23 cellular contexts compared by ENCODE assay signal in the genomic region with DNA sequence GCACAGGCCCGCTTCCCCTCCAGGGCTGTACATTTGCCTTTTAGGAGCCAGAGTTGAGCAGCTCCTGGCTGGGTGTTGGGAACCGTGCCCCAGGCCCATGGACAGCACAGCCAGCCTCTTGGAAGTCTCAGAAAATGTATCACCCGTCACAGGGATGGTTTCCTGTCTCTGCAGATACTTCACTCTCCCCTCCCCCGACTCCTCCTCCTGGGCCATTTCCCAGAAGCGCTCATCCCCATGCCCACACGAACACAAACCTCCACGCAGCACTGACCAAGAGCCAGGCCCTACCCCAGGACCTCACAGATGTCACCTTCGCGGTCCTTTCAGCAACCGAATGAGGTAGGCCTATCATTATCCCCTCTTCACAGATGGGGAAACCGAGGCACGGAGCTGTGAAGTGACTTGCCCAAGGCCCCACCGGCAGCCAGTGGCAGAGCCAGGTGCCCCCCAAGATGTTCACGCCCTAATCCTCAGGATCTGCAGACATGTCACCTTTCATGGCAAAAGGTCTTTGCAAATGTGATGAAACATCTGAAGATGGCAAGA.
"Had no signal": no experiment of that assay in that cellular context is flagged by ENCODE, and none has a peak within 500 bp of the region (broad histone marks: within the 10 kb centered on the region; RNA-seq: fewer than 3 reads in every experiment).

No MANE protein-coding gene starts in this region.

- H3K36me3 Mint-ChIP-seq: activated CD4-positive, alpha-beta memory T cell treated with anti-CD3 and anti-CD28 coated beads for 36 hours; naive thymus-derived CD8-positive, alpha-beta T cell had no signal

- H3K4me3 ChIP-seq: smooth muscle cell, tibial nerve had no signal

- H3K27ac ChIP-seq: brain microvascular endothelial cell had no signal

- H3K27ac Mint-ChIP-seq: activated CD4-positive, alpha-beta memory T cell treated with anti-CD3 and anti-CD28 coated beads for 36 hours; activated CD4-positive, alpha-beta T cell treated with anti-CD3 and anti-CD28 coated beads, Interleukin-2, amount 10 ng/mL, durations not matched to agents 24 days and 14 days; activated T-helper 1 cell treated with anti-CD3 and anti-CD28 coated beads, Interleukin-12 subunit alpha, Interleukin-12 subunit beta, Interleukin-2, Interleukin-4 antibody, amounts not matched to agents 30 ng/mL and 10 ng/mL and 1 ng/mL, durations not matched to agents 14 hours and 24 hours and 36 hours; endodermal cell; progenitor cell of endocrine pancreas had no signal

- H3K9me3 Mint-ChIP-seq: activated CD4-positive, alpha-beta memory T cell treated with anti-CD3 and anti-CD28 coated beads for 36 hours; activated CD4-positive, alpha-beta T cell treated with anti-CD3 and anti-CD28 coated beads, Interleukin-2, amount 10 ng/mL, durations not matched to agents 24 days and 14 days; activated T-helper 1 cell treated with anti-CD3 and anti-CD28 coated beads, Interleukin-12 subunit alpha, Interleukin-12 subunit beta, Interleukin-2, Interleukin-4 antibody, amounts not matched to agents 30 ng/mL and 10 ng/mL and 1 ng/mL, durations not matched to agents 14 hours and 24 hours and 36 hours; dendritic cell treated with granulocyte-macrophage colony-stimulating factor and Interleukin-4, amounts not matched to agents 40 ng/mL and 50 ng/mL, for 4 days; endodermal cell; naive thymus-derived CD8-positive, alpha-beta T cell had no signal

- H3K9me3 ChIP-seq: tibial nerve had no signal

- DNase-seq: activated CD4-positive, alpha-beta memory T cell treated with anti-CD3 and anti-CD28 coated beads for 36 hours; activated CD4-positive, alpha-beta T cell treated with anti-CD3 and anti-CD28 coated beads, Interleukin-2, amount 10 ng/mL, durations not matched to agents 24 days and 14 days; activated CD4-positive, CD25-positive, alpha-beta regulatory T cell treated with anti-CD3 and anti-CD28 coated beads, Interleukin-2, amount 50 U/mL, for 72 hours; activated CD8-positive, alpha-beta memory T cell treated with anti-CD3 and anti-CD28 coated beads, Interleukin-2, amount 50 U/mL, for 4 hours; activated gamma-delta T cell treated with Interleukin-2 at 50 U/mL for 16 hours; activated naive CD4-positive, alpha-beta T cell treated with anti-CD3 and anti-CD28 coated beads, Interleukin-2, amount 50 U/mL, for 16 hours; activated T-cell treated with anti-CD3 and anti-CD28 coated beads, Interleukin-2, amount 50 U/mL, for 1 hour; amniotic stem cell; brain microvascular endothelial cell; central memory CD4-positive, alpha-beta T cell; endodermal cell; foreskin fibroblast; mammary epithelial cell; stimulated activated CD4-positive, alpha-beta T cell treated with anti-CD3 and anti-CD28 coated beads, Interleukin-15, amount 100 ng/mL, for 24 hours; stimulated activated CD4-positive, alpha-beta T cell treated with anti-CD3 and anti-CD28 coated beads, Interleukin-2, amount 100 ng/mL, for 24 hours; stimulated activated naive CD4-positive, alpha-beta T cell treated with Interleukin-2 at 50 U/mL for 16 hours had no signal

- ATAC-seq: esophagus mucosa; naive thymus-derived CD8-positive, alpha-beta T cell had no signal

- H3K4me1 Mint-ChIP-seq: activated CD4-positive, alpha-beta T cell treated with anti-CD3 and anti-CD28 coated beads, Interleukin-2, amount 10 ng/mL, durations not matched to agents 24 days and 14 days had no signal

- H3K36me3 ChIP-seq: brain microvascular endothelial cell, tibial nerve had no signal

- H3K27me3 Mint-ChIP-seq: activated CD4-positive, alpha-beta memory T cell treated with anti-CD3 and anti-CD28 coated beads for 36 hours; activated CD4-positive, alpha-beta T cell treated with anti-CD3 and anti-CD28 coated beads, Interleukin-2, amount 10 ng/mL, durations not matched to agents 24 days and 14 days; naive thymus-derived CD8-positive, alpha-beta T cell had no signal

- H3K4me3 Mint-ChIP-seq: activated CD4-positive, alpha-beta memory T cell treated with anti-CD3 and anti-CD28 coated beads for 36 hours; activated CD4-positive, alpha-beta T cell treated with anti-CD3 and anti-CD28 coated beads, Interleukin-2, amount 10 ng/mL, durations not matched to agents 24 days and 14 days; activated T-helper 1 cell treated with anti-CD3 and anti-CD28 coated beads, Interleukin-12 subunit alpha, Interleukin-12 subunit beta, Interleukin-2, Interleukin-4 antibody, amounts not matched to agents 30 ng/mL and 10 ng/mL and 1 ng/mL, durations not matched to agents 14 hours and 24 hours and 36 hours; dendritic cell treated with granulocyte-macrophage colony-stimulating factor and Interleukin-4, amounts not matched to agents 40 ng/mL and 50 ng/mL, for 4 days; endodermal cell; naive thymus-derived CD8-positive, alpha-beta T cell had no signal

- H3K27me3 ChIP-seq: brain microvascular endothelial cell, tibial nerve had no signal
